Comparison of ENCODE assay signal across 15 cellular contexts in genomic region chr17:20174588-20175265, GRCh38.
A peak's percentile ranks its signal among the peaks of the same experiment; 100 is the strongest.
DNase-seq lines count a peak whose midpoint lies in the region; ATAC-seq and TF ChIP-seq lines count a peak whose summit lies in the region.
"Had no signal": no experiment of that assay in that cellular context is flagged by ENCODE, and none has a peak within 500 bp of the region (broad histone marks: within the 10 kb centered on the region; RNA-seq: fewer than 3 reads in every experiment).

No MANE protein-coding gene starts in this region.

- peak overlapping the region; percentile 40 to 71 for H3K27ac ChIP-seq in coronary artery
- H3K27ac ChIP-seq: SK-N-MC had no signal

- H3K4me3 ChIP-seq in coronary artery (no peak overlapping the region), retinal pigment epithelial cell (ENCODE audit: low read length) (no peak overlapping the region)
- H3K4me3 ChIP-seq: SK-N-MC had no signal

- peak; percentile 93 for DNase-seq in ELR (ENCODE audit: low read depth)
- peak; percentile 87 for DNase-seq in RPMI7951 (ENCODE audit: low read depth)
- no peak for DNase-seq in coronary artery (ENCODE audit: low spot score)
- DNase-seq in retinal pigment epithelial cell (ENCODE audit: low read depth), result peak; percentile 40
- DNase-seq in stimulated activated naive CD8-positive, alpha-beta T cell treated with anti-CD3 and anti-CD28 coated beads, Interleukin-15, amount 100 ng/mL, for 72 hours, result no peak
- DNase-seq in GOT3 (lab: John Stamatoyannopoulos, UW), result no peak
- no peak for DNase-seq in NCI-H2171 treated with DMSO at 0.1 percent for 48 hours (lab: John Stamatoyannopoulos, UW)
- DNase-seq: activated CD4-positive, CD25-positive, alpha-beta regulatory T cell; effector CD8-positive, alpha-beta T cell; stimulated activated CD4-positive, alpha-beta T cell treated with anti-CD3 and anti-CD28 coated beads, Interleukin-4, amount 100 ng/mL, for 24 hours had no signal

- H3K27ac Mint-ChIP-seq in stimulated activated naive CD8-positive, alpha-beta T cell treated with anti-CD3 and anti-CD28 coated beads, Interleukin-15, amount 100 ng/mL, for 72 hours, result no peak overlapping the region
- H3K27ac Mint-ChIP-seq: mesothelial cell of epicardium; progenitor cell of endocrine pancreas; stimulated activated naive CD8-positive, alpha-beta T cell treated with anti-CD3 and anti-CD28 coated beads, Interleukin-15, Interleukin-2, amounts not matched to agents 100 ng/mL and 50 ng/mL, for 24 hours had no signal

- no peak for ATAC-seq in stimulated activated naive CD8-positive, alpha-beta T cell treated with anti-CD3 and anti-CD28 coated beads, Interleukin-15, amount 100 ng/mL, for 72 hours
- no peak for ATAC-seq in GM21515 (IDR thresholded peaks at IDR 0.05; ENCODE audit: unreplicated experiment)

- no peaks in the 10 kb centered on the region for H3K4me1 Mint-ChIP-seq in stimulated activated naive CD8-positive, alpha-beta T cell treated with anti-CD3 and anti-CD28 coated beads, Interleukin-15, amount 100 ng/mL, for 72 hours

- H3K4me3 Mint-ChIP-seq in stimulated activated naive CD8-positive, alpha-beta T cell treated with anti-CD3 and anti-CD28 coated beads, Interleukin-15, amount 100 ng/mL, for 72 hours, result no peak overlapping the region
- H3K4me3 Mint-ChIP-seq: mesothelial cell of epicardium; stimulated activated naive CD8-positive, alpha-beta T cell treated with anti-CD3 and anti-CD28 coated beads, Interleukin-15, Interleukin-2, amounts not matched to agents 100 ng/mL and 50 ng/mL, for 24 hours had no signal

- no peaks in the 10 kb centered on the region for H3K9me3 Mint-ChIP-seq in stimulated activated naive CD8-positive, alpha-beta T cell treated with anti-CD3 and anti-CD28 coated beads, Interleukin-15, amount 100 ng/mL, for 72 hours
- H3K9me3 Mint-ChIP-seq: stimulated activated naive CD8-positive, alpha-beta T cell treated with anti-CD3 and anti-CD28 coated beads, Interleukin-15, Interleukin-2, amounts not matched to agents 100 ng/mL and 50 ng/mL, for 24 hours had no signal

- TF ChIP-seq CTCF in coronary artery (IDR thresholded peaks at IDR 0.05), result no peak
- no peak for TF ChIP-seq CTCF in retinal pigment epithelial cell (conservative IDR thresholded peaks at IDR 0.05; ENCODE audit: low read depth, low read length)

- H3K27me3 Mint-ChIP-seq in stimulated activated naive CD8-positive, alpha-beta T cell treated with anti-CD3 and anti-CD28 coated beads, Interleukin-15, amount 100 ng/mL, for 72 hours, result no peaks in the 10 kb centered on the region
- H3K27me3 Mint-ChIP-seq: progenitor cell of endocrine pancreas; stimulated activated naive CD8-positive, alpha-beta T cell treated with anti-CD3 and anti-CD28 coated beads, Interleukin-15, Interleukin-2, amounts not matched to agents 100 ng/mL and 50 ng/mL, for 24 hours had no signal

Comparison
In these comparisons a context has a peak if more than half of its experiments do, and no peak if none do; other contexts are left out.
1. DNase-seq: peak in ELR (single experiment), RPMI7951 (single experiment) and retinal pigment epithelial cell (single experiment); none in coronary artery (single experiment), stimulated activated naive CD8-positive, alpha-beta T cell treated with anti-CD3 and anti-CD28 coated beads, Interleukin-15, amount 100 ng/mL, for 72 hours (0 of 2), GOT3 (single experiment) and NCI-H2171 treated with DMSO at 0.1 percent for 48 hours (single experiment).